Comparison of ENCODE assay signal across 9 cellular contexts in the genomic region with DNA sequence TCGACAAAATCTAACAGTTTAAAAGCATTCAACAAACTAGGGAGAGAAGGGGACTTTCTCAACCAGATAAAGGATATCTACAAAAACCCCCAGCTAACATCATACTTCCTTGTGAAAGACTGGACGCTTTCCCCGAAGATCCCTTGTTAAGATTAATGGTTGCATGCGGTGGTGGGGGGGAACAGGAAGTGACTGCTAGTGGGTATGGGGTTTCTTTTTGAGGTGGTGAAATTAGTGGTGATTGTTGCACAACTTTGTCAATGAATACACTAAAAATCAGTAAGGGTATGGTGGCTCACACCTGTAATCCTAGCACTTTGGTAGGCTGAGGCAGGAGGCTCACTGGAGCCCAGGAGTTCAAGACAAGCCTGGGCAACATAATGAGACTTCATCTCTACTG. TPM values are rescaled to one million over a fixed set of nuclear protein-coding genes. Genes with fewer than 3 reads are reported as not detected.
DNase-seq lines count a peak whose midpoint lies in the region; ATAC-seq and TF ChIP-seq lines count a peak whose summit lies in the region.
"Had no signal": no experiment of that assay in that cellular context is flagged by ENCODE, and none has a peak within 500 bp of the region (broad histone marks: within the 10 kb centered on the region; RNA-seq: fewer than 3 reads in every experiment).

No MANE protein-coding gene starts in this region.

- TF ChIP-seq CTCF in progenitor cell of endocrine pancreas (IDR thresholded peaks at IDR 0.05; ENCODE audit: unreplicated experiment) (no peak), dorsolateral prefrontal cortex (IDR thresholded peaks at IDR 0.05 in 54 of 56, conservative IDR thresholded peaks at IDR 0.05 in 2 of 56; ENCODE audit: low read depth in 1 of 56, partially characterized antibody in 56 of 56) (no peak)

- H3K27me3 ChIP-seq in dorsolateral prefrontal cortex = no peaks in the 10 kb centered on the region

- ATAC-seq in SK-N-SH treated with all-trans-retinoic acid at 6 μM for 48 hours = no peak

- no peaks in the 10 kb centered on the region for H3K4me1 Mint-ChIP-seq in progenitor cell of endocrine pancreas (ENCODE audit: low read depth)

- H3K27me3 Mint-ChIP-seq in progenitor cell of endocrine pancreas = no peaks in the 10 kb centered on the region

- peak overlapping the region in 3 of 59 donors; percentile 9 to 46 (median 16) for H3K27ac ChIP-seq in dorsolateral prefrontal cortex

- no peak overlapping the region for H3K4me3 ChIP-seq in dorsolateral prefrontal cortex

- H3K4me3 Mint-ChIP-seq in progenitor cell of endocrine pancreas (ENCODE audit: low read depth) = no peak overlapping the region

- DNase-seq in CMK (ENCODE audit: low read depth) (peak; percentile 62), NOMO-1 treated with dmso at 0.1 percent for 144 hours (lab: John Stamatoyannopoulos, UW; ENCODE audit: unreplicated experiment) (peak; percentile 95), progenitor cell of endocrine pancreas (ENCODE audit: low spot score, unreplicated experiment) (no peak), HPDE6-E6E7 (ENCODE audit: extremely low spot score) (no peak), dorsolateral prefrontal cortex (no peak), NCI-H1092 treated with DMSO at 0.1 percent for 48 hours (lab: John Stamatoyannopoulos, UW) (no peak)
- DNase-seq in activated T-helper 9 cell treated with anti-CD3 and anti-CD28 coated beads, Interleukin-2, amount 50 U/mL, for 16 hours (ENCODE audit: low read depth) = peak; percentile 19
- DNase-seq: NCI-H446 treated with DMSO at 0.1 percent for 48 hours had no signal

- no peaks in the 10 kb centered on the region for H3K9me3 Mint-ChIP-seq in progenitor cell of endocrine pancreas (ENCODE audit: low read depth)

- no peaks in the 10 kb centered on the region for H3K36me3 Mint-ChIP-seq in progenitor cell of endocrine pancreas (ENCODE audit: insufficient read depth)

- H3K27ac Mint-ChIP-seq in progenitor cell of endocrine pancreas = peak overlapping the region; percentile 45

- intact Hi-C loops in dorsolateral prefrontal cortex (cut with DNase I) = no loop called here

TF ChIP-seq in SK-N-SH treated with all-trans-retinoic acid at 6 μM for 48 hours, 23 proteins besides CTCF, POLR2A, EP300 and RAD21:
- no peak for TF ChIP-seq ZFP3 (CRISPR knock-in tag; IDR thresholded peaks at IDR 0.05)
- no peak for TF ChIP-seq SNAI2 (CRISPR knock-in tag; IDR thresholded peaks at IDR 0.05)
- TF ChIP-seq ARNTL (CRISPR knock-in tag; IDR thresholded peaks at IDR 0.05; ENCODE audit: borderline replicate concordance, low read depth) = no peak
- no peak for TF ChIP-seq TCF4 (CRISPR knock-in tag; IDR thresholded peaks at IDR 0.05; ENCODE audit: borderline replicate concordance)
- no peak for TF ChIP-seq CSRNP3 (CRISPR knock-in tag; IDR thresholded peaks at IDR 0.05)
- no peak for TF ChIP-seq RARB (CRISPR knock-in tag; IDR thresholded peaks at IDR 0.05)
- TF ChIP-seq ZC3H10 (CRISPR knock-in tag; IDR thresholded peaks at IDR 0.05) = no peak
- no peak for TF ChIP-seq BACH2 (CRISPR knock-in tag; IDR thresholded peaks at IDR 0.05; ENCODE audit: borderline replicate concordance)
- TF ChIP-seq OSR1 (CRISPR knock-in tag; IDR thresholded peaks at IDR 0.05) = no peak
- no peak for TF ChIP-seq GLIS3 (CRISPR knock-in tag; IDR thresholded peaks at IDR 0.05)
- TF ChIP-seq ZNF8 (CRISPR knock-in tag; IDR thresholded peaks at IDR 0.05) = no peak
- TF ChIP-seq ZNF565 (CRISPR knock-in tag; conservative IDR thresholded peaks at IDR 0.05; ENCODE audit: low read depth) = no peak
- TF ChIP-seq, protein P1, sequence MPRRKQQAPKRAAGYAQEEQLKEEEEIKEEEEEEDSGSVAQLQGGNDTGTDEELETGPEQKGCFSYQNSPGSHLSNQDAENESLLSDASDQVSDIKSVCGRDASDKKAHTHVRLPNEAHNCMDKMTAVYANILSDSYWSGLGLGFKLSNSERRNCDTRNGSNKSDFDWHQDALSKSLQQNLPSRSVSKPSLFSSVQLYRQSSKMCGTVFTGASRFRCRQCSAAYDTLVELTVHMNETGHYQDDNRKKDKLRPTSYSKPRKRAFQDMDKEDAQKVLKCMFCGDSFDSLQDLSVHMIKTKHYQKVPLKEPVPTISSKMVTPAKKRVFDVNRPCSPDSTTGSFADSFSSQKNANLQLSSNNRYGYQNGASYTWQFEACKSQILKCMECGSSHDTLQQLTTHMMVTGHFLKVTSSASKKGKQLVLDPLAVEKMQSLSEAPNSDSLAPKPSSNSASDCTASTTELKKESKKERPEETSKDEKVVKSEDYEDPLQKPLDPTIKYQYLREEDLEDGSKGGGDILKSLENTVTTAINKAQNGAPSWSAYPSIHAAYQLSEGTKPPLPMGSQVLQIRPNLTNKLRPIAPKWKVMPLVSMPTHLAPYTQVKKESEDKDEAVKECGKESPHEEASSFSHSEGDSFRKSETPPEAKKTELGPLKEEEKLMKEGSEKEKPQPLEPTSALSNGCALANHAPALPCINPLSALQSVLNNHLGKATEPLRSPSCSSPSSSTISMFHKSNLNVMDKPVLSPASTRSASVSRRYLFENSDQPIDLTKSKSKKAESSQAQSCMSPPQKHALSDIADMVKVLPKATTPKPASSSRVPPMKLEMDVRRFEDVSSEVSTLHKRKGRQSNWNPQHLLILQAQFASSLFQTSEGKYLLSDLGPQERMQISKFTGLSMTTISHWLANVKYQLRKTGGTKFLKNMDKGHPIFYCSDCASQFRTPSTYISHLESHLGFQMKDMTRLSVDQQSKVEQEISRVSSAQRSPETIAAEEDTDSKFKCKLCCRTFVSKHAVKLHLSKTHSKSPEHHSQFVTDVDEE (CRISPR knock-in tag; IDR thresholded peaks at IDR 0.05) = no peak
- TF ChIP-seq TOX (CRISPR knock-in tag; IDR thresholded peaks at IDR 0.05; ENCODE audit: borderline replicate concordance) = no peak
- TF ChIP-seq ISL1 (CRISPR knock-in tag; IDR thresholded peaks at IDR 0.05) = no peak
- TF ChIP-seq CSDC2 (CRISPR knock-in tag; IDR thresholded peaks at IDR 0.05) = no peak
- no peak for TF ChIP-seq ZNF70 (CRISPR knock-in tag; IDR thresholded peaks at IDR 0.05)
- TF ChIP-seq, protein P2, sequence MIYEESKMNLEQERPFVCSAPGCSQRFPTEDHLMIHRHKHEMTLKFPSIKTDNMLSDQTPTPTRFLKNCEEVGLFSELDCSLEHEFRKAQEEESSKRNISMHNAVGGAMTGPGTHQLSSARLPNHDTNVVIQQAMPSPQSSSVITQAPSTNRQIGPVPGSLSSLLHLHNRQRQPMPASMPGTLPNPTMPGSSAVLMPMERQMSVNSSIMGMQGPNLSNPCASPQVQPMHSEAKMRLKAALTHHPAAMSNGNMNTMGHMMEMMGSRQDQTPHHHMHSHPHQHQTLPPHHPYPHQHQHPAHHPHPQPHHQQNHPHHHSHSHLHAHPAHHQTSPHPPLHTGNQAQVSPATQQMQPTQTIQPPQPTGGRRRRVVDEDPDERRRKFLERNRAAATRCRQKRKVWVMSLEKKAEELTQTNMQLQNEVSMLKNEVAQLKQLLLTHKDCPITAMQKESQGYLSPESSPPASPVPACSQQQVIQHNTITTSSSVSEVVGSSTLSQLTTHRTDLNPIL (CRISPR knock-in tag; IDR thresholded peaks at IDR 0.05; ENCODE audit: low read depth) = no peak
TF ChIP-seq in SK-N-SH treated with all-trans-retinoic acid at 6 μM for 48 hours: peak in this region for 0.

RNA-seq across cellular contexts. Expression of gene EYA3, which starts 26.9 kb away (rescaled TPM):
- total RNA-seq in progenitor cell of endocrine pancreas (41.3 and 42.5 TPM in 2 replicates), dorsolateral prefrontal cortex (10 to 100 TPM; 16.8 to 32.3 (median 23.9) TPM)

Comparison
In these comparisons a context has a peak if more than half of its experiments do, and no peak if none do; other contexts are left out.
1. DNase-seq: peak in CMK (single experiment), NOMO-1 treated with dmso at 0.1 percent for 144 hours (single experiment) and activated T-helper 9 cell treated with anti-CD3 and anti-CD28 coated beads, Interleukin-2, amount 50 U/mL, for 16 hours (single experiment); none in progenitor cell of endocrine pancreas (single experiment), HPDE6-E6E7 (single experiment), dorsolateral prefrontal cortex (0 of 10) and NCI-H1092 treated with DMSO at 0.1 percent for 48 hours (single experiment).